Comparison of ENCODE assay signal across 11 cellular contexts in the genomic region with DNA sequence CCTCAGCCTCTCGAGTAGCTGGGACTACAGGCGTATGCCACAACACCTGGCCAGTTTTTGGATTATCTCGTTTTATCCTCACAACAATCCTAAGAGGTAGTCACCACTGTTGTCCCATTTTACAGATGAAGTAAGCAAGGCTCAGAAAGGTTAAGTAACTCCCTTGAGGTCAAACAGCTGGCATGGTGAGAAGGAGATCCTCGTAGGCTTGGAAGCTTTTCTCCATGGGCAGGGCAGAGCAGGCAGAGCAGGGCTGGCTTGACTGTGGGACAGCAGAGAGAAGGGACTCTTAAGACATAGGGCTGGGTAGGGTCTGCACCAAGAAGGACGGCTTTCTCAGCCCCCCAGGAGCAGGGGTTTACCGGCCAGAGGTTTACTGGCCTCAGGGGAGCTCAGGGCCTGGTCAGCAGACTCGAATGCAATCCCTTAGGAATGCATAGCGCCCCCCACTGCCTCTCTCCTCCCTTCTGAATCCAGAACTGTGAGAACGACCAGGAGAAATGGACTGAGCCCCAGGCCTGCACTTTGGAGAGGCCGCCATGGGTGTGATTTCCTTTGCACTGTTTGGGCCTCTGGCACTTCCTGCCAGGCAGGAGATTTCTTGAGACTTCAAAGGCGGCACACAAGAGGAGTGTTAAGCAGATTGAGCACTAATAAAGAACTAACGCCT. TPM values are rescaled to one million over a fixed set of nuclear protein-coding genes. Genes with fewer than 3 reads are reported as not detected.
DNase-seq lines count a peak whose midpoint lies in the region; ATAC-seq, FAIRE-seq and TF ChIP-seq lines count a peak whose summit lies in the region.
"Had no signal": no experiment of that assay in that cellular context is flagged by ENCODE, and none has a peak within 500 bp of the region (broad histone marks: within the 10 kb centered on the region; RNA-seq: fewer than 3 reads in every experiment).

No MANE protein-coding gene starts in this region.

- no peak overlapping the region for H3K4me2 ChIP-seq in GM12878 (ENCODE audit: control insufficient read depth, insufficient read depth)

- H3K9me3 ChIP-seq in GM12878 (replicated peaks; ENCODE audit: control insufficient read depth, insufficient read depth, low read length) (no peaks in the 10 kb centered on the region), HAP-1 (no peaks in the 10 kb centered on the region)
- H3K9me3 ChIP-seq: BE2C had no signal

- SMC1A ChIA-PET in GM12878 (lab: Charles Lee; ENCODE audit: uncharacterized antibody, unreplicated experiment), result interaction anchor here (1.2 kb wide), 1 partner anchor 13 kb away, joined by 4 read pairs; no protein-coding TSS in a partner anchor

- DNase-seq in stimulated activated CD4-positive, alpha-beta T cell treated with anti-CD3 and anti-CD28 coated beads, Interleukin-15, amount 100 ng/mL, for 24 hours, result peak; percentile 35
- DNase-seq in stimulated activated CD4-positive, alpha-beta T cell treated with anti-CD3 and anti-CD28 coated beads, Interleukin-1b, Interleukin-23, amount 100 ng/mL, for 48 hours, result no peak
- DNase-seq in GM12878 (ENCODE audit: low read depth, low spot score) (no peak), left kidney (ENCODE audit: low read depth, low spot score) (peak; percentile 55), NCI-H748 (lab: John Stamatoyannopoulos, UW; ENCODE audit: unreplicated experiment) (no peak), HEK293T (ENCODE audit: extremely low spot score) (no peak), HAP-1 (ENCODE audit: low spot score in 2 of 2) (no peak)
- DNase-seq: BE2C, NCI-H1105 treated with DMSO at 0.1 percent for 48 hours had no signal

- no peak for TF ChIP-seq EP300 in GM12878 (IDR thresholded peaks at IDR 0.05; ENCODE audit: borderline replicate concordance in 1 of 2, control insufficient read depth in 1 of 2, low read depth in 2 of 2, low read length in 2 of 2)

- H3K27ac ChIP-seq in GM12878 (ENCODE audit: control insufficient read depth, insufficient read depth), result no peak overlapping the region

- in situ Hi-C loops in GM12878 (cut with MboI) (no loop called here), HAP-1 (cut with MboI; ENCODE audit: low sequenced_read_pairs) (no loop called here)

- WGBS in GM12878 (ENCODE audit: insufficient coverage, insufficient replicate concordance, low lambda C conversion rate, missing lambda C conversion rate), result 12% methylated on average over 10 of the region's 12 CpGs

- no peaks in the 10 kb centered on the region for H3K4me1 ChIP-seq in GM12878 (ENCODE audit: control insufficient read depth, insufficient read depth, low read length)
- H3K4me1 ChIP-seq in HAP-1, result peaks cover 10% of the 10 kb centered on the region
- H3K4me1 ChIP-seq: BE2C had no signal

- H4K20me1 ChIP-seq in GM12878 (ENCODE audit: control insufficient read depth, insufficient read depth), result no peaks in the 10 kb centered on the region

- ATAC-seq in GM12878, result peak; percentile 25; the same call in 1 of the 3 replicates
- no peak for ATAC-seq in HG02870 (IDR thresholded peaks at IDR 0.05; ENCODE audit: unreplicated experiment)

- no peak for TF ChIP-seq POLR2A in GM12878 (IDR thresholded peaks at IDR 0.05; ENCODE audit: low read depth, low read length)

- H3K4me3 ChIP-seq in GM12878 (no peak overlapping the region), HAP-1 (no peak overlapping the region)
- H3K4me3 ChIP-seq: skin epidermis had no signal

- no peak for FAIRE-seq in GM12878 (lab: Jason Lieb, UNC)

- RAD21 ChIA-PET in GM12878 (lab: Charles Lee; ENCODE audit: unreplicated experiment), result no interaction called here

- H3K79me2 ChIP-seq in GM12878 (ENCODE audit: control insufficient read depth, insufficient read depth, low read length), result no peaks in the 10 kb centered on the region

- H3K36me3 ChIP-seq in GM12878 (ENCODE audit: control insufficient read depth in 2 of 2, insufficient read depth in 2 of 2, low read length in 1 of 2), result no peaks in the 10 kb centered on the region
- H3K36me3 ChIP-seq in HAP-1 (replicated peaks), result no peaks in the 10 kb centered on the region
- H3K36me3 ChIP-seq: BE2C had no signal

- CTCF ChIA-PET in GM12878 (lab: Yijun Ruan, JAX) (no interaction called here), HEK293T (lab: Yijun Ruan, JAX) (interaction anchor here (0.5 to 1.4 kb wide), 3 partner anchors 13 to 247 kb away, joined by 3 to 4 read pairs (median 3); no protein-coding TSS in a partner anchor)

- H3K27me3 ChIP-seq in GM12878 (replicated peaks in 1 of 2; ENCODE audit: control insufficient read depth in 2 of 2, insufficient read depth in 2 of 2, low read length in 1 of 2) (no peaks in the 10 kb centered on the region), HAP-1 (ENCODE audit: low read depth) (no peaks in the 10 kb centered on the region)
- H3K27me3 ChIP-seq: BE2C had no signal

- TF ChIP-seq RAD21 in GM12878 (IDR thresholded peaks at IDR 0.05; ENCODE audit: insufficient read depth, low read depth, low read length), result no peak

- TF ChIP-seq CTCF in GM12878 (IDR thresholded peaks at IDR 0.05 in 2 of 3, conservative IDR thresholded peaks at IDR 0.05 in 1 of 3; ENCODE audit: control insufficient read depth in 2 of 3, extremely low read depth in 1 of 3, insufficient read depth in 1 of 3, low read depth in 3 of 3, low read length in 3 of 3), result no peak

- POLR2A ChIA-PET in GM12878 (lab: Charles Lee) (no interaction called here), HEK293T (lab: Yijun Ruan, JAX) (interaction anchor here (1.1 kb wide), 1 partner anchor 13 kb away, joined by 6 read pairs; no protein-coding TSS in a partner anchor)

- H2AFZ ChIP-seq in GM12878 (ENCODE audit: control insufficient read depth, low read depth, low read length), result peak overlapping the region; percentile 10; the same call in 1 of the 2 replicates

- intact Hi-C loops in GM12878 (cut with micrococcal nuclease; ENCODE audit: unreplicated experiment), result no loop called here

- no peak overlapping the region for H3K9ac ChIP-seq in GM12878 (ENCODE audit: control insufficient read depth, insufficient read depth, low read length)

- no TSS peak for BruUV-seq in GM12878 (replicated peaks; lab: Mats Ljungman, UMichigan)

TF ChIP-seq in GM12878, 131 proteins besides CTCF, POLR2A, EP300 and RAD21 (continues in another document):
- no peak for TF ChIP-seq SMC3 (IDR thresholded peaks at IDR 0.05; ENCODE audit: borderline replicate concordance, low read length)
- TF ChIP-seq BCL3 (IDR thresholded peaks at IDR 0.05; ENCODE audit: borderline replicate concordance, insufficient read depth, low read depth, low read length, poor library complexity, severe bottlenecking), result no peak

TF ChIP-seq in HEK293T, 16 proteins besides CTCF, POLR2A, EP300 and RAD21:
- TF ChIP-seq NFRKB (IDR thresholded peaks at IDR 0.05) (no peak), L3MBTL2 (conservative IDR thresholded peaks at IDR 0.05) (no peak), SUZ12 (IDR thresholded peaks at IDR 0.05) (no peak), BHLHE40 (IDR thresholded peaks at IDR 0.05; ENCODE audit: borderline replicate concordance) (no peak), ZNF384 (IDR thresholded peaks at IDR 0.05) (no peak), FOXA1 (IDR thresholded peaks at IDR 0.05) (no peak), ARNT (IDR thresholded peaks at IDR 0.05) (no peak), LEF1 (IDR thresholded peaks at IDR 0.05; ENCODE audit: borderline replicate concordance) (no peak)

RNA-seq across cellular contexts. Expression of gene CDKN2AIP, which starts 14.0 kb away (rescaled TPM):
- total RNA-seq in GM12878 (2013; cell fraction: nucleolus; rRNA removed), result 24.5 and 24.7 TPM in 2 replicates
- total RNA-seq in GM12878 (2014; rRNA removed) (16.0 and 18.5 TPM in 2 replicates), GM12878 (2014; rRNA removed; fragmentation: Illumina TruSeq; extraction: Trizol) (14.1 and 15.3 TPM in 2 replicates), GM12878 (2021) (16.4 and 17.9 TPM in 2 replicates)
- 7.7 TPM for polyA plus RNA-seq in GM12878 (2011; ENCODE audit: low read depth)
- polyA plus RNA-seq in GM12878 (2011; rRNA removed) (13.8 and 19.6 TPM in 2 replicates), GM12878 (2014; fragmentation: Illumina TruSeq; extraction: Trizol) (15.9 and 20.5 TPM in 2 replicates), GM12878 (2014; fragmentation: Nextera tagmentation; extraction: Ambion mirVana) (1 to 10 TPM; 6.0 to 9.6 TPM), GM12878 (2014; rRNA removed) (13.0 and 17.4 TPM in 2 replicates), GM12878 (2016; fragmentation: Nextera tagmentation; extraction: Ambion mirVana) (10 to 100 TPM; 22.0 to 22.7 TPM)
- polyA plus RNA-seq in GM12878 (2011; cell fraction: cytosol; rRNA removed), result 8.2 and 8.8 TPM in 2 replicates
- polyA plus RNA-seq in GM12878 (2011; cell fraction: nucleus; rRNA removed), result 12.6 and 15.3 TPM in 2 replicates
- 10.4 and 10.7 TPM in 2 replicates for polyA plus RNA-seq in GM12878 (2012)
- polyA minus RNA-seq in GM12878 (2011; rRNA and poly(A)+ RNA removed), result 15.8 and 17.3 TPM in 2 replicates
- 4.9 TPM in 2 replicates for polyA minus RNA-seq in GM12878 (2011; cell fraction: cytosol; rRNA and poly(A)+ RNA removed)
- 26.8 and 39.6 TPM in 2 replicates for polyA minus RNA-seq in GM12878 (2011; cell fraction: nucleus; rRNA and poly(A)+ RNA removed)

Comparison
In these comparisons a context has a peak if more than half of its experiments do, and no peak if none do; other contexts are left out.
1. DNase-seq: peak in stimulated activated CD4-positive, alpha-beta T cell treated with anti-CD3 and anti-CD28 coated beads, Interleukin-15, amount 100 ng/mL, for 24 hours (single experiment) and left kidney (single experiment); none in stimulated activated CD4-positive, alpha-beta T cell treated with anti-CD3 and anti-CD28 coated beads, Interleukin-1b, Interleukin-23, amount 100 ng/mL, for 48 hours (single experiment), GM12878 (single experiment), NCI-H748 (single experiment), HEK293T (single experiment) and HAP-1 (0 of 2).